In genomic region chr15:98646546-98647025, GRCh38 we compare ENCODE assay signal across 7 cellular contexts. TPM values are rescaled to one million over a fixed set of nuclear protein-coding genes. Genes with fewer than 3 reads are reported as not detected.
DNase-seq lines count a peak whose midpoint lies in the region; ATAC-seq and TF ChIP-seq lines count a peak whose summit lies in the region.

No MANE protein-coding gene starts in this region.

- DNase-seq in HFFc6, result no peak
- DNase-seq in activated CD8-positive, alpha-beta T cell treated with anti-CD3 and anti-CD28 coated beads for 36 hours, result no peak
- no peak for DNase-seq in iPS DF 6.9 (ENCODE audit: low read depth, low spot score)
- DNase-seq in stimulated activated effector memory CD8-positive, alpha-beta T cell treated with anti-CD3 and anti-CD28 coated beads, Interleukin-12 subunit alpha, Interleukin-12 subunit beta, amount 100 ng/mL, for 72 hours (ENCODE audit: low spot score in 2 of 2), result no peak
- no peak for DNase-seq in occipital lobe (lab: John Stamatoyannopoulos, UW)
- no peak for DNase-seq in NCI-H187 treated with DMSO at 0.1 percent for 48 hours (lab: John Stamatoyannopoulos, UW)

- H3K9me3 Mint-ChIP-seq in HFFc6, result no peaks in the 10 kb centered on the region
- H3K9me3 Mint-ChIP-seq in activated CD8-positive, alpha-beta T cell treated with anti-CD3 and anti-CD28 coated beads for 36 hours, result no peaks in the 10 kb centered on the region
- no peaks in the 10 kb centered on the region for H3K9me3 Mint-ChIP-seq in stimulated activated effector memory CD8-positive, alpha-beta T cell treated with anti-CD3 and anti-CD28 coated beads, Interleukin-12 subunit alpha, Interleukin-12 subunit beta, amount 100 ng/mL, for 72 hours

- no peak overlapping the region for H3K27ac ChIP-seq in iPS DF 6.9 (ENCODE audit: low read length)

- POLR2A ChIA-PET in activated CD8-positive, alpha-beta T cell treated with anti-CD3 and anti-CD28 coated beads for 36 hours (lab: Charles Lee), result interaction anchor here (1.0 to 1.7 kb wide), 3 partner anchors 11 to 37 kb away, joined by 3 to 8 read pairs (median 4); no protein-coding TSS in a partner anchor

- peak overlapping the region; percentile 88 for H3K4me3 Mint-ChIP-seq in HFFc6
- H3K4me3 Mint-ChIP-seq in activated CD8-positive, alpha-beta T cell treated with anti-CD3 and anti-CD28 coated beads for 36 hours, result peak overlapping the region; percentile 77
- H3K4me3 Mint-ChIP-seq in stimulated activated effector memory CD8-positive, alpha-beta T cell treated with anti-CD3 and anti-CD28 coated beads, Interleukin-12 subunit alpha, Interleukin-12 subunit beta, amount 100 ng/mL, for 72 hours, result peak overlapping the region; percentile 78

- H3K9me3 ChIP-seq in iPS DF 6.9 (ENCODE audit: control insufficient read depth, insufficient read depth, low read length), result no peaks in the 10 kb centered on the region

- peak overlapping the region; percentile 71 for H3K4me3 ChIP-seq in iPS DF 6.9 (ENCODE audit: low read length)

- CTCF ChIA-PET in activated CD8-positive, alpha-beta T cell treated with anti-CD3 and anti-CD28 coated beads for 36 hours (lab: Charles Lee), result interaction anchor here (0.7 to 3.8 kb wide), 14 partner anchors 9 to 430 kb away, joined by 3 to 28 read pairs (median 4); no protein-coding TSS in a partner anchor

- ATAC-seq in activated CD8-positive, alpha-beta T cell treated with anti-CD3 and anti-CD28 coated beads for 36 hours, result no peak
- no peak for ATAC-seq in stimulated activated effector memory CD8-positive, alpha-beta T cell treated with anti-CD3 and anti-CD28 coated beads, Interleukin-12 subunit alpha, Interleukin-12 subunit beta, amount 100 ng/mL, for 72 hours
- no peak for ATAC-seq in GM19324 (IDR thresholded peaks at IDR 0.05; ENCODE audit: low FRiP score, unreplicated experiment)

- H3K27ac Mint-ChIP-seq in HFFc6, result no peak overlapping the region; the same call in 1 of the 2 replicates
- peak overlapping the region; percentile 56 for H3K27ac Mint-ChIP-seq in activated CD8-positive, alpha-beta T cell treated with anti-CD3 and anti-CD28 coated beads for 36 hours
- H3K27ac Mint-ChIP-seq in stimulated activated effector memory CD8-positive, alpha-beta T cell treated with anti-CD3 and anti-CD28 coated beads, Interleukin-12 subunit alpha, Interleukin-12 subunit beta, amount 100 ng/mL, for 72 hours, result no peak overlapping the region

- H3K27me3 Mint-ChIP-seq in HFFc6 (ENCODE audit: insufficient read depth), result peaks cover 30% of the 10 kb centered on the region
- H3K27me3 Mint-ChIP-seq in activated CD8-positive, alpha-beta T cell treated with anti-CD3 and anti-CD28 coated beads for 36 hours, result peaks cover 11% of the 10 kb centered on the region

- no peaks in the 10 kb centered on the region; the same call in 1 of the 2 replicates for H3K36me3 ChIP-seq in iPS DF 6.9 (ENCODE audit: control insufficient read depth, insufficient read depth, low read length)

- peaks cover 11% of the 10 kb centered on the region for H3K4me1 Mint-ChIP-seq in HFFc6 (ENCODE audit: low read depth)
- H3K4me1 Mint-ChIP-seq in activated CD8-positive, alpha-beta T cell treated with anti-CD3 and anti-CD28 coated beads for 36 hours (ENCODE audit: low read depth), result peaks cover 10% of the 10 kb centered on the region
- H3K4me1 Mint-ChIP-seq in stimulated activated effector memory CD8-positive, alpha-beta T cell treated with anti-CD3 and anti-CD28 coated beads, Interleukin-12 subunit alpha, Interleukin-12 subunit beta, amount 100 ng/mL, for 72 hours, result peaks cover 18% of the 10 kb centered on the region

- no peaks in the 10 kb centered on the region for H3K27me3 ChIP-seq in iPS DF 6.9 (ENCODE audit: control insufficient read depth, insufficient read depth, low read length)

- TF ChIP-seq CTCF in HFFc6 (IDR thresholded peaks at IDR 0.05), result no peak
- TF ChIP-seq CTCF in activated CD8-positive, alpha-beta T cell treated with anti-CD3 and anti-CD28 coated beads for 36 hours (IDR thresholded peaks at IDR 0.05), result no peak

- intact Hi-C loops in activated CD8-positive, alpha-beta T cell treated with anti-CD3 and anti-CD28 coated beads for 36 hours (cut with micrococcal nuclease), result no loop called here

- peaks cover 9% of the 10 kb centered on the region for H3K36me3 Mint-ChIP-seq in HFFc6 (ENCODE audit: low read depth)
- H3K36me3 Mint-ChIP-seq in activated CD8-positive, alpha-beta T cell treated with anti-CD3 and anti-CD28 coated beads for 36 hours (ENCODE audit: low read depth), result peaks cover 8% of the 10 kb centered on the region
- peaks cover 13% of the 10 kb centered on the region for H3K36me3 Mint-ChIP-seq in stimulated activated effector memory CD8-positive, alpha-beta T cell treated with anti-CD3 and anti-CD28 coated beads, Interleukin-12 subunit alpha, Interleukin-12 subunit beta, amount 100 ng/mL, for 72 hours

- no peaks in the 10 kb centered on the region for H3K4me1 ChIP-seq in iPS DF 6.9 (ENCODE audit: control insufficient read depth, insufficient read depth, low read length)

- no CpG with 5 or more reads among the region's 7 CpGs for WGBS in iPS DF 6.9 (ENCODE audit: insufficient coverage, insufficient read length)

RNA-seq across cellular contexts. Expression of gene IGF1R, which starts 1.8 kb away (rescaled TPM):
- total RNA-seq in HFFc6 (2021; fragmentation: NEBNext Ultra II Directional; extraction: Animal tissue kit (Norgen Biotek cat#: 25700)), result 10 to 100 TPM; 46.7 to 61.9 (median 50.1) TPM
- 10 to 100 TPM; 22.8 to 24.7 TPM for total RNA-seq in activated CD8-positive, alpha-beta T cell treated with anti-CD3 and anti-CD28 coated beads for 36 hours
- total RNA-seq in occipital lobe, result 37.4 TPM
